8 cellular contexts compared by ENCODE assay signal in the genomic region with DNA sequence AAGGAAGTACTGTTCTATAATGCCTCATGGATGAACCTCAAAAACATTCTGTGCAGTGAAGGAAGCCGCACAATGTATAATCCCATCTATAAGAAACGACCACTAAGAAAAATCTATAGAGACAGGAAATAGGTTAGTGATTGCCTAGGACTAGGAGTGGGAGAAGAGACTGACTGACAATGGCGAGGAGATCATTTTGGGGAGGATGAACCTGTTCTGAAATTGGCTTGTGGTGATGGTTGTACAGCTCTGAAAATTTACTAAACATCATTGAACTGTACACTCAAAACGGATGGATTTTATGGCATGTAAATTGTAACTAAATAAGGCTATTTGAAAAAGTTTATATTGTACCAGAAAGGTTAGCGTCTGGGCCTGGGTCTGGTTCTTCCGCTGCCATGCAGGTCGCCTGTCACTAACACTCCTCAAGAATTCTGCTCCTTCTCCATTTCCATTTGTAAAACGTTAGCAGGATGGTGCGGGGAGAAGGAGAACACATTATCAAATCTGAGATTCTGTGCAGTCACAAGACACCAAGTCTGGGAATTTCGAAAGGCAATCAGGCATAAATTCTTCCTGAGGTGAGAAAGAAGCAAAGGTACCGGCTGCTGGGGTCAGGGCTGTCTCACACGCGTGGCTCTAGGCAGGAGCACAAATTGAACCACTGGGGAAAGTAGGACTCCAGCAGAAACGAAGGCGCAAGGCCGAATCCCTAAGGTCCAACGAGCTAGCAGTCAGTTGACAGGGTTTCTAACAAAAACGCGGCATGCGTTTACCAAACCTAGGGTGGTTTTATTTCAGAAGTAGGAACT. TPM values are rescaled to one million over a fixed set of nuclear protein-coding genes. Genes with fewer than 3 reads are reported as not detected.
A peak's percentile ranks its signal among the peaks of the same experiment; 100 is the strongest.
DNase-seq lines count a peak whose midpoint lies in the region; ATAC-seq and TF ChIP-seq lines count a peak whose summit lies in the region.

No MANE protein-coding gene starts in this region.

- peaks cover 13% of the 10 kb centered on the region for H3F3A ChIP-seq in neural progenitor cell (ENCODE audit: low read depth)

- whole genome bisulfite sequencing in HUES64 = 66% methylated on average over 19 of the region's 20 CpGs

- H3K27me3 Mint-ChIP-seq in CD8-positive, alpha-beta T cell (ENCODE audit: low read depth) = peaks cover 47% of the 10 kb centered on the region
- peaks cover 18% of the 10 kb centered on the region for H3K27me3 Mint-ChIP-seq in chondrocyte (ENCODE audit: low read depth)
- H3K27me3 Mint-ChIP-seq in neural progenitor cell (ENCODE audit: insufficient read depth, low read depth) = peaks cover 29% of the 10 kb centered on the region

- no peaks in the 10 kb centered on the region for H3K36me3 ChIP-seq in CD8-positive, alpha-beta T cell (ENCODE audit: insufficient read depth, low read length)
- no peaks in the 10 kb centered on the region for H3K36me3 ChIP-seq in HUES64 (ENCODE audit: insufficient read depth, low read length)
- H3K36me3 ChIP-seq in neural progenitor cell = no peaks in the 10 kb centered on the region

- H3K36me3 Mint-ChIP-seq in CD8-positive, alpha-beta T cell = no peaks in the 10 kb centered on the region
- peaks cover 1% of the 10 kb centered on the region for H3K36me3 Mint-ChIP-seq in chondrocyte (ENCODE audit: low read depth)
- peaks cover 1% of the 10 kb centered on the region for H3K36me3 Mint-ChIP-seq in neural progenitor cell

- H2AFZ ChIP-seq in neural progenitor cell (replicated peaks) = peak overlapping the region; percentile 97

- no peaks in the 10 kb centered on the region for H3K79me2 ChIP-seq in neural progenitor cell (ENCODE audit: low read depth)

- H3K4me3 Mint-ChIP-seq in CD8-positive, alpha-beta T cell = peak overlapping the region; percentile 55
- peak overlapping the region; percentile 62 for H3K4me3 Mint-ChIP-seq in chondrocyte (ENCODE audit: unreplicated experiment)
- peak overlapping the region; percentile 81 for H3K4me3 Mint-ChIP-seq in neural progenitor cell

- no peaks in the 10 kb centered on the region for H3K9me3 Mint-ChIP-seq in CD8-positive, alpha-beta T cell
- H3K9me3 Mint-ChIP-seq in chondrocyte (ENCODE audit: low read depth) = no peaks in the 10 kb centered on the region
- H3K9me3 Mint-ChIP-seq in neural progenitor cell = no peaks in the 10 kb centered on the region

- peaks cover 12% of the 10 kb centered on the region for H3K4me1 Mint-ChIP-seq in CD8-positive, alpha-beta T cell (ENCODE audit: low read depth)
- peaks cover 6% of the 10 kb centered on the region for H3K4me1 Mint-ChIP-seq in chondrocyte (ENCODE audit: low read depth)
- H3K4me1 Mint-ChIP-seq in neural progenitor cell = peaks cover 11% of the 10 kb centered on the region

- no peak for DNase-seq in CD8-positive, alpha-beta T cell
- DNase-seq in chondrocyte (ENCODE audit: low spot score) (no peak), neural progenitor cell (ENCODE audit: low spot score) (no peak), T-helper 9 cell (no peak), cerebellar nuclear complex (lab: John Stamatoyannopoulos, UW) (no peak), DMS53 (lab: John Stamatoyannopoulos, UW) (no peak), NCI-H510A treated with DMSO at 0.1 percent for 48 hours (lab: John Stamatoyannopoulos, UW) (no peak)

- no peak overlapping the region for H3K27ac Mint-ChIP-seq in CD8-positive, alpha-beta T cell
- H3K27ac Mint-ChIP-seq in chondrocyte (ENCODE audit: unreplicated experiment) = no peak overlapping the region
- H3K27ac Mint-ChIP-seq in neural progenitor cell = no peak overlapping the region

- TF ChIP-seq CTCF in CD8-positive, alpha-beta T cell (IDR thresholded peaks at IDR 0.05) = no peak
- TF ChIP-seq CTCF in chondrocyte (IDR thresholded peaks at IDR 0.05) (no peak), neural progenitor cell (IDR thresholded peaks at IDR 0.05) (no peak)

- no peak overlapping the region; the same call in 1 of the 2 replicates for H3K9ac ChIP-seq in HUES64 (ENCODE audit: low read depth, low read length)
- no peak overlapping the region for H3K9ac ChIP-seq in neural progenitor cell

- peaks cover 8% of the 10 kb centered on the region for H3K4me1 ChIP-seq in CD8-positive, alpha-beta T cell (ENCODE audit: insufficient read depth, low read length)
- H3K4me1 ChIP-seq in HUES64 (ENCODE audit: insufficient read depth, low read length) = peaks cover 30% of the 10 kb centered on the region
- peaks cover 11% of the 10 kb centered on the region for H3K4me1 ChIP-seq in neural progenitor cell

- no peak overlapping the region for H3K27ac ChIP-seq in CD8-positive, alpha-beta T cell (ENCODE audit: low read depth, low read length)
- H3K27ac ChIP-seq in HUES64 (ENCODE audit: low read depth, low read length) (no peak overlapping the region), neural progenitor cell (no peak overlapping the region)

- CTCF ChIA-PET in CD8-positive, alpha-beta T cell (lab: Charles Lee) = interaction anchor here (0.7 to 1.4 kb wide), 3 partner anchors 8 to 107 kb away, joined by 3 to 5 read pairs (median 3); no protein-coding TSS in a partner anchor

- intact Hi-C loops in CD8-positive, alpha-beta T cell (cut with DNase I, micrococcal nuclease) = loop anchor here in 1 of 2 experiments (5.0 kb wide), 1 partner anchor 484 kb away; no protein-coding TSS in a partner anchor

- peak overlapping the region; percentile 94 for H3K4me2 ChIP-seq in neural progenitor cell

- no peaks in the 10 kb centered on the region for H3K9me3 ChIP-seq in CD8-positive, alpha-beta T cell (ENCODE audit: low read length)
- H3K9me3 ChIP-seq in HUES64 (ENCODE audit: insufficient read depth, low read depth, low read length) = no peaks in the 10 kb centered on the region
- H3K9me3 ChIP-seq in neural progenitor cell (ENCODE audit: low read depth) = no peaks in the 10 kb centered on the region

- POLR2A ChIA-PET in CD8-positive, alpha-beta T cell (lab: Charles Lee) = no interaction called here

- peaks cover 15% of the 10 kb centered on the region for H3K27me3 ChIP-seq in CD8-positive, alpha-beta T cell (ENCODE audit: insufficient read depth, low read length)
- H3K27me3 ChIP-seq in HUES64 (ENCODE audit: insufficient read depth, low read length) (peaks cover 46% of the 10 kb centered on the region), neural progenitor cell (peaks cover 49% of the 10 kb centered on the region)

- H3K4me3 ChIP-seq in CD8-positive, alpha-beta T cell (ENCODE audit: low read depth, low read length) = peak overlapping the region; percentile 60
- H3K4me3 ChIP-seq in HUES64 (ENCODE audit: low read length) = peak overlapping the region; percentile 56
- peak overlapping the region; percentile 65 for H3K4me3 ChIP-seq in neural progenitor cell

- H4K20me1 ChIP-seq in neural progenitor cell (ENCODE audit: low read depth) = no peaks in the 10 kb centered on the region

- no peak for ATAC-seq in CD8-positive, alpha-beta T cell

RNA-seq across cellular contexts. Expression of a gene that starts 0.8 kb away (rescaled TPM):
- under 1 TPM in 1 of 2 experiments, not detected in 1; 0.33 TPM for total RNA-seq in CD8-positive, alpha-beta T cell
- polyA plus RNA-seq in HUES64 (2013, experiment 1 of 2) = 8.3 TPM
- 8.7 TPM for polyA plus RNA-seq in HUES64 (2013, experiment 2 of 2)
- total RNA-seq in chondrocyte = 4.2 to 15.6 TPM (median 14.7 TPM) in 3 replicates
- total RNA-seq in neural progenitor cell (ENCODE audit: low replicate concordance) = 23.1 and 31.1 TPM in 2 replicates
